In the genomic region with DNA sequence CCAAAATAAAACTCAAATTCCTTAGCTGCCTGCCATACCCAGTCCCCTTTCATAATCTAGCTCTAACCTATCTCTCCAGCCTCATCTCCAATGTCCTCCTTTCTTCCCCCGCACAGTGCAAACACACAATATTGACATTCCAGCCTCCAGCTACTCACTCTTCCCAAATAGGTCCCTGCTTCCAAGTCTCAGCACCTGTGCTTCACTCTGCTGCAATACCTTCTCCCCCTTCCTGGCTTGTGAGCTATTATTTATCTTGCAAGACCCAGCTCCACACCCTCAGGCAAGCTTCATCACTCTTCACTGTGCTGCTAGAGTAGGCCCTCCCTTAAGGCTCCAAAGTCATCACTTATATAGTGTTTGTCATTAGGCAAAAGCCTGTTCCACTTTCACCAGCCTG, we compare ENCODE assay signal across 14 cellular contexts. TPM values are rescaled to one million over a fixed set of nuclear protein-coding genes. Genes with fewer than 3 reads are reported as not detected.
DNase-seq lines count a peak whose midpoint lies in the region; ATAC-seq and TF ChIP-seq lines count a peak whose summit lies in the region.
"Had no signal": no experiment of that assay in that cellular context is flagged by ENCODE, and none has a peak within 500 bp of the region (broad histone marks: within the 10 kb centered on the region; RNA-seq: fewer than 3 reads in every experiment).

No MANE protein-coding gene starts in this region.

- peak overlapping the region; percentile 1 to 73 (median 36); a peak in 5 of 7 replicates for H3K27ac Mint-ChIP-seq in H9
- H3K27ac Mint-ChIP-seq in activated CD4-positive, alpha-beta T cell treated with anti-CD3 and anti-CD28 coated beads for 36 hours = no peak overlapping the region
- H3K27ac Mint-ChIP-seq: activated naive CD8-positive, alpha-beta T cell treated with anti-CD3 and anti-CD28 coated beads, Interleukin-2, amount 10 ng/mL, durations not matched to agents 7 days and 5 days; CD4-positive, alpha-beta T cell; T-helper 1 cell treated with Interleukin-12 subunit alpha and Interleukin-12 subunit beta and Interleukin-4 antibody, amounts not matched to agents 30 μg/mL and 1 μg/mL, for 36 hours had no signal

- peaks cover 3 to 5% of the 10 kb centered on the region in 2 experiments; a peak in 4 of 5 replicates for H3K9me3 Mint-ChIP-seq in H9
- H3K9me3 Mint-ChIP-seq in activated CD4-positive, alpha-beta T cell treated with anti-CD3 and anti-CD28 coated beads for 36 hours (ENCODE audit: low read depth) = no peaks in the 10 kb centered on the region
- H3K9me3 Mint-ChIP-seq: activated naive CD8-positive, alpha-beta T cell treated with anti-CD3 and anti-CD28 coated beads, Interleukin-2, amount 10 ng/mL, durations not matched to agents 7 days and 5 days; CD4-positive, alpha-beta T cell; central memory CD8-positive, alpha-beta T cell; T-helper 1 cell treated with Interleukin-12 subunit alpha and Interleukin-12 subunit beta and Interleukin-4 antibody, amounts not matched to agents 30 μg/mL and 1 μg/mL, for 36 hours had no signal

- no peak overlapping the region for H3K4me2 ChIP-seq in H9 (ENCODE audit: insufficient read depth, insufficient read length, low read length)

- no peaks in the 10 kb centered on the region for H3K23me2 ChIP-seq in H9 (ENCODE audit: insufficient read length, low read depth, low read length, poor library complexity, severe bottlenecking)

- DNase-seq in H9 = no peak
- DNase-seq in NCI-H526 (lab: John Stamatoyannopoulos, UW) = peak; percentile 24 to 51
- peak; percentile 11 for DNase-seq in fibroblast of the aortic adventitia (ENCODE audit: low read depth)
- DNase-seq in pons (ENCODE audit: low spot score) = peak; percentile 1
- no peak for DNase-seq in ACHN
- no peak for DNase-seq in activated CD4-positive, alpha-beta T cell treated with anti-CD3 and anti-CD28 coated beads for 36 hours
- DNase-seq in GM13977 (ENCODE audit: low spot score) = no peak
- DNase-seq: activated naive CD8-positive, alpha-beta T cell treated with anti-CD3 and anti-CD28 coated beads, Interleukin-2, amount 10 ng/mL, durations not matched to agents 7 days and 5 days; activated T-cell treated with anti-CD3 and anti-CD28 coated beads for 4 hours; CD4-positive, alpha-beta T cell; NCI-H2171 had no signal

- no peak overlapping the region for H3K4ac ChIP-seq in H9 (ENCODE audit: low read depth, low read length)

- no peaks in the 10 kb centered on the region for H4K20me1 ChIP-seq in H9 (ENCODE audit: control insufficient read depth, insufficient read depth, insufficient read length)

- no peak overlapping the region for H2AFZ ChIP-seq in H9 (ENCODE audit: low read length)

- H2BK5ac ChIP-seq in H9 (ENCODE audit: insufficient read length, low read length) = peak overlapping the region; percentile 29

- WGBS in H9 (ENCODE audit: extremely low coverage, insufficient read length, low lambda C conversion rate) = no CpG with 5 or more reads among the region's 1 CpG

- in situ Hi-C loops in ACHN (cut with HindIII; ENCODE audit: low pct_ligation_motif_present, low pct_unique_long_range_greater_than_20kb, low sequenced_read_pairs) = no loop called here
- in situ Hi-C loops in GM13977 (cut with MboI; ENCODE audit: low pct_unique_long_range_greater_than_20kb, low sequenced_read_pairs, unreplicated experiment) = no loop called here

- no peak overlapping the region for H2AK5ac ChIP-seq in H9 (ENCODE audit: insufficient read length, low read length)

- no peak overlapping the region for H3K14ac ChIP-seq in H9 (ENCODE audit: insufficient read depth, low read length)

- no peak overlapping the region for H2BK120ac ChIP-seq in H9 (ENCODE audit: low read depth, low read length, poor library complexity, severe bottlenecking)

- H3K79me2 ChIP-seq in H9 (ENCODE audit: insufficient read depth, low read length) = peaks cover 34% of the 10 kb centered on the region; the same call in 1 of the 2 replicates

- no peak overlapping the region for H3K18ac ChIP-seq in H9 (ENCODE audit: insufficient read length, low read depth, low read length)

- H4K5ac ChIP-seq in H9 (ENCODE audit: insufficient read length, low read depth, low read length) = no peak overlapping the region

- no peak overlapping the region for H3K9ac ChIP-seq in H9 (ENCODE audit: extremely low read depth, insufficient read length, low read length)

- H3K79me1 ChIP-seq in H9 (ENCODE audit: insufficient read depth, low read depth, low read length, poor library complexity, severe bottlenecking) = no peaks in the 10 kb centered on the region

- H4K91ac ChIP-seq in H9 (ENCODE audit: insufficient read length, low read depth, low read length) = no peak overlapping the region

- H2BK20ac ChIP-seq in H9 (ENCODE audit: low read depth, low read length, poor library complexity, severe bottlenecking) = no peak overlapping the region

- H2BK15ac ChIP-seq in H9 (ENCODE audit: low read depth, low read length) = no peak overlapping the region

- no peaks in the 10 kb centered on the region for H3K27me3 Mint-ChIP-seq in H9 (ENCODE audit: low read depth)
- H3K27me3 Mint-ChIP-seq in activated CD4-positive, alpha-beta T cell treated with anti-CD3 and anti-CD28 coated beads for 36 hours = peaks cover 7% of the 10 kb centered on the region
- H3K27me3 Mint-ChIP-seq: activated naive CD8-positive, alpha-beta T cell treated with anti-CD3 and anti-CD28 coated beads, Interleukin-2, amount 10 ng/mL, durations not matched to agents 7 days and 5 days; CD4-positive, alpha-beta T cell; central memory CD8-positive, alpha-beta T cell had no signal

- intact Hi-C loops in activated CD4-positive, alpha-beta T cell treated with anti-CD3 and anti-CD28 coated beads for 36 hours (cut with DNase I, micrococcal nuclease) = no loop called here

- H3K4me3 Mint-ChIP-seq in H9 = no peak overlapping the region
- H3K4me3 Mint-ChIP-seq in activated CD4-positive, alpha-beta T cell treated with anti-CD3 and anti-CD28 coated beads for 36 hours = no peak overlapping the region
- H3K4me3 Mint-ChIP-seq: activated naive CD8-positive, alpha-beta T cell treated with anti-CD3 and anti-CD28 coated beads, Interleukin-2, amount 10 ng/mL, durations not matched to agents 7 days and 5 days; CD4-positive, alpha-beta T cell; central memory CD8-positive, alpha-beta T cell; T-helper 1 cell treated with Interleukin-12 subunit alpha and Interleukin-12 subunit beta and Interleukin-4 antibody, amounts not matched to agents 30 μg/mL and 1 μg/mL, for 36 hours had no signal

- H3K27me3 ChIP-seq in H9 (ENCODE audit: insufficient read depth, low read length) = no peaks in the 10 kb centered on the region

- H3K4me1 ChIP-seq in H9 (ENCODE audit: insufficient read depth, low read length) = peaks cover 24% of the 10 kb centered on the region

- H3K4me1 Mint-ChIP-seq in H9 = peaks cover 78% of the 10 kb centered on the region in 2 experiments
- no peaks in the 10 kb centered on the region for H3K4me1 Mint-ChIP-seq in activated CD4-positive, alpha-beta T cell treated with anti-CD3 and anti-CD28 coated beads for 36 hours
- H3K4me1 Mint-ChIP-seq: activated naive CD8-positive, alpha-beta T cell treated with anti-CD3 and anti-CD28 coated beads, Interleukin-2, amount 10 ng/mL, durations not matched to agents 7 days and 5 days; central memory CD8-positive, alpha-beta T cell had no signal

- no peaks in the 10 kb centered on the region for H3K9me3 ChIP-seq in H9 (ENCODE audit: control insufficient read depth, low read depth, low read length)

- no peak overlapping the region for H2BK12ac ChIP-seq in H9 (ENCODE audit: insufficient read length, low read depth, low read length)

- H3K56ac ChIP-seq in H9 (ENCODE audit: insufficient read length, low read depth, low read length) = no peak overlapping the region

- H4K8ac ChIP-seq in H9 (replicated peaks; ENCODE audit: insufficient read length, low read depth, low read length) = no peak overlapping the region

- H3K27ac ChIP-seq in H9 (ENCODE audit: insufficient read length, low read depth, low read length) = no peak overlapping the region

- ATAC-seq in activated CD4-positive, alpha-beta T cell treated with anti-CD3 and anti-CD28 coated beads for 36 hours = no peak
- no peak for ATAC-seq in HG02571 (IDR thresholded peaks at IDR 0.05; ENCODE audit: unreplicated experiment)

- POLR2A ChIA-PET in activated CD4-positive, alpha-beta T cell treated with anti-CD3 and anti-CD28 coated beads for 36 hours (lab: Charles Lee) = no interaction called here

- no peak overlapping the region for H3K23ac ChIP-seq in H9 (ENCODE audit: insufficient read length, low read depth, low read length)

- H3K36me3 Mint-ChIP-seq in H9 (ENCODE audit: insufficient read depth in 1 of 3, low read depth in 3 of 3) = peaks cover 10 to 26% (median 17%) of the 10 kb centered on the region in 3 experiments
- H3K36me3 Mint-ChIP-seq in activated CD4-positive, alpha-beta T cell treated with anti-CD3 and anti-CD28 coated beads for 36 hours (ENCODE audit: low read depth) = no peaks in the 10 kb centered on the region
- H3K36me3 Mint-ChIP-seq: activated naive CD8-positive, alpha-beta T cell treated with anti-CD3 and anti-CD28 coated beads, Interleukin-2, amount 10 ng/mL, durations not matched to agents 7 days and 5 days had no signal

- H3K4me3 ChIP-seq in fibroblast of the aortic adventitia (ENCODE audit: low read depth, low read length) = no peak overlapping the region

- CTCF ChIA-PET in activated CD4-positive, alpha-beta T cell treated with anti-CD3 and anti-CD28 coated beads for 36 hours (lab: Charles Lee) = no interaction called here

- H3T11ph ChIP-seq in H9 (ENCODE audit: low read length) = no peak overlapping the region

- TF ChIP-seq CTCF in H9 (conservative IDR thresholded peaks at IDR 0.05) = no peak
- TF ChIP-seq CTCF in fibroblast of the aortic adventitia (IDR thresholded peaks at IDR 0.05; ENCODE audit: insufficient read depth, low read length) = no peak
- no peak for TF ChIP-seq CTCF in GM13977 (IDR thresholded peaks at IDR 0.05; ENCODE audit: extremely low read depth, insufficient read depth, missing control alignments)

RNA-seq across cellular contexts. Expression of a gene that starts 9.7 kb away (rescaled TPM):
- total RNA-seq in H9 (2021) (25.3 and 26.7 TPM in 2 replicates), fibroblast of the aortic adventitia (ENCODE audit: low replicate concordance) (45.7 and 270 TPM in 2 replicates)
- total RNA-seq in activated CD4-positive, alpha-beta T cell treated with anti-CD3 and anti-CD28 coated beads for 36 hours = not detected
- total RNA-seq: CD4-positive, alpha-beta T cell had no signal

Comparison
In these comparisons a context has a peak if more than half of its experiments do, and no peak if none do; other contexts are left out.
1. DNase-seq: peak in NCI-H526 (2 of 2), fibroblast of the aortic adventitia (single experiment) and pons (single experiment); none in H9 (single experiment), ACHN (single experiment), activated CD4-positive, alpha-beta T cell treated with anti-CD3 and anti-CD28 coated beads for 36 hours (single experiment) and GM13977 (single experiment).
2. RNA of a gene that starts 9.7 kb away (total RNA-seq): 45.7 to 270 TPM in fibroblast of the aortic adventitia and 25.3 to 26.7 TPM in H9; not detected in activated CD4-positive, alpha-beta T cell treated with anti-CD3 and anti-CD28 coated beads for 36 hours; every median in the first group is over 10 times any median in the second.